In the genomic region with DNA sequence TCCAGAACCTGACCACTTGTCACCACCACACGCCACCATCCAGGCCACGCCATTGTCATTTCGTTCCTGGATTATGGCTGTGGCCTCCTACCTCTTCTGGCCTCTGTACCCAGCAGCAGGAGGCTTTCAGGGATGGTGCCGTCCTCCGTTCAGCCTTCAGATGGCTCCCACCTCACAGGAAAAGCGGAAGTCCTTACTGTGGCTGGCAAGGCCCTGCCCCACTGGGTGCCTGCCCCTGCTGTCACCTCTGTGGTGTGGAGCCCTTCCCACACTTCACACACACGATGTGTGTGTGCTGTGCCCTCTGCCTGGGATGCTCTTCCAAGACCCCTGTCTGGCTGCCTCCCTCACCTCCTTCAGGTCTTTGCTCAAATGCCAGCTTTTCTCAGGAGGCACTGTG, we compare ENCODE assay signal across 19 cellular contexts.
DNase-seq lines count a peak whose midpoint lies in the region; ATAC-seq, FAIRE-seq and TF ChIP-seq lines count a peak whose summit lies in the region.
"Had no signal": no experiment of that assay in that cellular context is flagged by ENCODE, and none has a peak within 500 bp of the region (broad histone marks: within the 10 kb centered on the region; RNA-seq: fewer than 3 reads in every experiment).

No MANE protein-coding gene starts in this region.

- in situ Hi-C loops in K562 (cut with MboI), result no loop called here
- in situ Hi-C loops in HepG2 (cut with HindIII; ENCODE audit: extremely low pct_ligation_motif_present, low pct_unique_long_range_greater_than_20kb), result no loop called here

- H3K4me1 ChIP-seq in K562 (replicated peaks in 1 of 2; ENCODE audit: control insufficient read depth in 2 of 2, insufficient read depth in 2 of 2, low read length in 2 of 2) (no peaks in the 10 kb centered on the region), HepG2 (ENCODE audit: insufficient read depth, low read length) (peaks cover 23% of the 10 kb centered on the region)

- H3K27ac ChIP-seq in K562 (ENCODE audit: extremely low read depth, low read depth, low read length), result no peak overlapping the region
- no peak overlapping the region for H3K27ac ChIP-seq in HepG2 (ENCODE audit: extremely low read length, insufficient read depth, low read length)

- WGBS in K562 (ENCODE audit: insufficient coverage, low coverage, missing lambda C conversion rate), result 3% methylated on average over 5 of the region's 7 CpGs
- 95% methylated on average over 7 of the region's 7 CpGs for WGBS in HepG2 (ENCODE audit: low lambda C conversion rate)

- POLR2A ChIA-PET in K562 (lab: Yijun Ruan, JAX), result interaction anchor here (0.9 to 1.0 kb wide), 2 partner anchors 12 to 23 kb away, joined by 3 to 5 read pairs; no protein-coding TSS in a partner anchor
- POLR2A ChIA-PET in HepG2 (lab: Yijun Ruan, JAX), result no interaction called here

- CTCF ChIA-PET in K562 (lab: Yijun Ruan, JAX; ENCODE audit: low intra/inter-chr PET ratio) (no interaction called here), HepG2 (lab: Yijun Ruan, JAX; ENCODE audit: low intra/inter-chr PET ratio, low total read pairs) (no interaction called here)

- TF ChIP-seq POLR2A in K562 (conservative IDR thresholded peaks at IDR 0.05), result no peak
- TF ChIP-seq POLR2A in HepG2 (IDR thresholded peaks at IDR 0.05; ENCODE audit: insufficient read depth in 1 of 2, low read depth in 2 of 2, low read length in 2 of 2), result no peak

- no peak overlapping the region for H2AFZ ChIP-seq in K562 (ENCODE audit: low read depth, low read length)
- no peak overlapping the region for H2AFZ ChIP-seq in HepG2 (ENCODE audit: low read length)

- H3K9ac ChIP-seq in K562 (ENCODE audit: insufficient read depth in 1 of 2, low read depth in 2 of 2, low read length in 2 of 2) (no peak overlapping the region), HepG2 (ENCODE audit: insufficient read depth, low read depth, low read length) (no peak overlapping the region)

- peaks cover 3% of the 10 kb centered on the region for H3K4me1 Mint-ChIP-seq in progenitor cell of endocrine pancreas (ENCODE audit: low read depth)
- H3K4me1 Mint-ChIP-seq: CD4-positive, alpha-beta memory T cell had no signal

- peak; percentile 25 for DNase-seq in NCI-H69 (lab: John Stamatoyannopoulos, UW)
- no peak for DNase-seq in K562 (ENCODE audit: extremely low read depth in 1 of 4, low spot score in 3 of 4)
- DNase-seq in HepG2 (ENCODE audit: low spot score), result no peak
- no peak for DNase-seq in progenitor cell of endocrine pancreas (ENCODE audit: low spot score, unreplicated experiment)
- no peak for DNase-seq in HK-2 (ENCODE audit: unreplicated experiment)
- DNase-seq in KG1 (lab: John Stamatoyannopoulos, UW), result no peak
- DNase-seq in Right ventricle myocardium superior, result no peak
- DNase-seq: Calu3; CD4-positive, alpha-beta memory T cell; COR-L47; DMS53; DMS79 treated with DMSO at 0.1 percent for 48 hours; GF-D8; H9 had no signal

- H3K4me3 ChIP-seq in K562, result no peak overlapping the region
- no peak overlapping the region for H3K4me3 ChIP-seq in HepG2 (replicated peaks in 1 of 3; ENCODE audit: insufficient read depth in 1 of 3, low read depth in 2 of 3, low read length in 3 of 3)

- H3K4me2 ChIP-seq in K562 (ENCODE audit: insufficient read depth, low read length), result no peak overlapping the region
- H3K4me2 ChIP-seq in HepG2 (ENCODE audit: low read depth, low read length), result no peak overlapping the region

- H3K27me3 ChIP-seq in K562 (ENCODE audit: control insufficient read depth in 2 of 2, insufficient read depth in 2 of 2, low read length in 2 of 2) (peaks cover 0 to 15% of the 10 kb centered on the region in 2 experiments; a peak in 1 of 5 replicates), HepG2 (ENCODE audit: control insufficient read depth in 1 of 2, insufficient read depth in 2 of 2, low read length in 2 of 2) (no peaks in the 10 kb centered on the region)

- no peaks in the 10 kb centered on the region for H3K9me1 ChIP-seq in K562 (ENCODE audit: control insufficient read depth, insufficient read depth, low read length)

- BruUV-seq in K562 (replicated peaks; lab: Mats Ljungman, UMichigan) (no TSS peak), HepG2 (replicated peaks; lab: Mats Ljungman, UMichigan) (no TSS peak)

- no peaks in the 10 kb centered on the region for H3K9me3 ChIP-seq in K562 (replicated peaks; ENCODE audit: control insufficient read depth, insufficient read depth, low read depth, low read length)
- no peaks in the 10 kb centered on the region for H3K9me3 ChIP-seq in HepG2 (ENCODE audit: low read length)

- peak overlapping the region; percentile 14 for H3K27ac Mint-ChIP-seq in progenitor cell of endocrine pancreas

- H3K4me3 Mint-ChIP-seq in progenitor cell of endocrine pancreas (ENCODE audit: low read depth), result no peak overlapping the region
- H3K4me3 Mint-ChIP-seq: CD4-positive, alpha-beta memory T cell; H9 had no signal

- no peaks in the 10 kb centered on the region for H3K36me3 ChIP-seq in K562 (ENCODE audit: control insufficient read depth, insufficient read depth, low read length)
- H3K36me3 ChIP-seq in HepG2 (replicated peaks in 1 of 2; ENCODE audit: control insufficient read depth in 1 of 2, insufficient read depth in 2 of 2, low read length in 2 of 2), result peaks cover 0 to 3% of the 10 kb centered on the region in 2 experiments; a peak in 1 of 5 replicates

- no peak for TF ChIP-seq RAD21 in K562 (CRISPR knock-in tag; conservative IDR thresholded peaks at IDR 0.05 in 1 of 2, IDR thresholded peaks at IDR 0.05 in 1 of 2)
- no peak for TF ChIP-seq RAD21 in HepG2 (CRISPR knock-in tag; IDR thresholded peaks at IDR 0.05)

- intact Hi-C loops in K562 (cut with micrococcal nuclease), result no loop called here
- intact Hi-C loops in HepG2 (cut with micrococcal nuclease; ENCODE audit: unreplicated experiment), result no loop called here
- intact Hi-C loops in Right ventricle myocardium superior (cut with DNase I), result no loop called here

- no peaks in the 10 kb centered on the region for H3K9me3 Mint-ChIP-seq in progenitor cell of endocrine pancreas (ENCODE audit: low read depth)
- H3K9me3 Mint-ChIP-seq: CD4-positive, alpha-beta memory T cell; H9 had no signal

- H3K79me2 ChIP-seq in K562 (ENCODE audit: control insufficient read depth, insufficient read depth, low read length), result no peaks in the 10 kb centered on the region
- H3K79me2 ChIP-seq in HepG2 (ENCODE audit: insufficient read depth, low read length), result no peaks in the 10 kb centered on the region

- peaks cover 13% of the 10 kb centered on the region for H3K36me3 Mint-ChIP-seq in progenitor cell of endocrine pancreas (ENCODE audit: insufficient read depth)

- no peak for FAIRE-seq in K562 (lab: Jason Lieb, UNC)
- FAIRE-seq in HepG2 (lab: Jason Lieb, UNC), result no peak
- FAIRE-seq: GM12891, GM18507, H1 had no signal

- no peaks in the 10 kb centered on the region for H3K27me3 Mint-ChIP-seq in progenitor cell of endocrine pancreas
- H3K27me3 Mint-ChIP-seq: CD4-positive, alpha-beta memory T cell had no signal

- TF ChIP-seq CTCF in K562 (IDR thresholded peaks at IDR 0.05 in 2 of 3, conservative IDR thresholded peaks at IDR 0.05 in 1 of 3; ENCODE audit: insufficient read depth in 2 of 3, low read depth in 1 of 3, low read length in 3 of 3) (no peak), HepG2 (CRISPR knock-in tag; IDR thresholded peaks at IDR 0.05) (0 out of 2 replicates have a peak, but pooled peaks have one; percentile 8), progenitor cell of endocrine pancreas (IDR thresholded peaks at IDR 0.05; ENCODE audit: unreplicated experiment) (no peak)

- no peak for TF ChIP-seq EP300 in K562 (IDR thresholded peaks at IDR 0.05; ENCODE audit: low read length)
- no peak for TF ChIP-seq EP300 in HepG2 (IDR thresholded peaks at IDR 0.05; ENCODE audit: low read depth in 2 of 2, low read length in 2 of 2)
- TF ChIP-seq EP300 in HepG2 (CRISPR knock-in tag; IDR thresholded peaks at IDR 0.05; ENCODE audit: borderline replicate concordance), result no peak

- H4K20me1 ChIP-seq in K562 (replicated peaks; ENCODE audit: control insufficient read depth, insufficient read depth, low read length) (no peaks in the 10 kb centered on the region), HepG2 (ENCODE audit: insufficient read depth, low read length) (no peaks in the 10 kb centered on the region)

- ATAC-seq in K562 (no peak), HepG2 (no peak), GM21528 (IDR thresholded peaks at IDR 0.05; ENCODE audit: low FRiP score, unreplicated experiment) (no peak), Right ventricle myocardium superior (ENCODE audit: poor library complexity) (no peak)
- ATAC-seq: HCT116 had no signal

TF ChIP-seq in K562, 482 proteins besides CTCF, POLR2A, EP300 and RAD21 (continues in another document):
- TF ChIP-seq ZFP36 (IDR thresholded peaks at IDR 0.05; ENCODE audit: low read depth, low read length, partially characterized antibody) (no peak), SPI1 (IDR thresholded peaks at IDR 0.05; ENCODE audit: borderline replicate concordance, low read depth, low read length) (peak; percentile 48)
- TF ChIP-seq, protein P1, sequence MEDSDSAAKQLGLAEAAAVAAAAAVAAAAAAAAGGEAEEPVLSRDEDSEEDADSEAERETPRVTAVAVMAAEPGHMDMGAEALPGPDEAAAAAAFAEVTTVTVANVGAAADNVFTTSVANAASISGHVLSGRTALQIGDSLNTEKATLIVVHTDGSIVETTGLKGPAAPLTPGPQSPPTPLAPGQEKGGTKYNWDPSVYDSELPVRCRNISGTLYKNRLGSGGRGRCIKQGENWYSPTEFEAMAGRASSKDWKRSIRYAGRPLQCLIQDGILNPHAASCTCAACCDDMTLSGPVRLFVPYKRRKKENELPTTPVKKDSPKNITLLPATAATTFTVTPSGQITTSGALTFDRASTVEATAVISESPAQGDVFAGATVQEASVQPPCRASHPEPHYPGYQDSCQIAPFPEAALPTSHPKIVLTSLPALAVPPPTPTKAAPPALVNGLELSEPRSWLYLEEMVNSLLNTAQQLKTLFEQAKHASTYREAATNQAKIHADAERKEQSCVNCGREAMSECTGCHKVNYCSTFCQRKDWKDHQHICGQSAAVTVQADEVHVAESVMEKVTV (CRISPR knock-in tag; IDR thresholded peaks at IDR 0.05), result no peak

TF ChIP-seq in HepG2, 621 proteins besides CTCF, POLR2A, EP300 and RAD21 (continues in another document):
- TF ChIP-seq PRMT3 (CRISPR knock-in tag; IDR thresholded peaks at IDR 0.05; ENCODE audit: borderline replicate concordance, low read depth), result no peak
- no peak for TF ChIP-seq RBAK (CRISPR knock-in tag; IDR thresholded peaks at IDR 0.05)
